In genomic region chr3:71047616-71048531, GRCh38 we compare ENCODE assay signal across 13 cellular contexts.
A peak's percentile ranks its signal among the peaks of the same experiment; 100 is the strongest.
DNase-seq lines count a peak whose midpoint lies in the region; ATAC-seq, FAIRE-seq and TF ChIP-seq lines count a peak whose summit lies in the region.
"Had no signal": no experiment of that assay in that cellular context is flagged by ENCODE, and none has a peak within 500 bp of the region (broad histone marks: within the 10 kb centered on the region; RNA-seq: fewer than 3 reads in every experiment).

No MANE protein-coding gene starts in this region.

- WGBS in suprapubic skin, result 81% methylated on average over 8 of the region's 8 CpGs
- 71 to 79% (median 77%) methylated on average over 8 of the region's 8 CpGs for WGBS in small intestine, 3 donors

- DNase-seq in activated T-cell treated with anti-CD3 and anti-CD28 coated beads, Interleukin-2, amount 50 U/mL, for 4 hours, result no peak
- DNase-seq in activated T-cell treated with anti-CD3 and anti-CD28 coated beads, Interleukin-2, amount 50 U/mL, for 48 hours, result no peak
- no peak for DNase-seq in activated naive CD8-positive, alpha-beta T cell treated with anti-CD3 and anti-CD28 coated beads, Interleukin-2, amount 50 U/mL, for 24 hours
- DNase-seq in suprapubic skin (ENCODE audit: low spot score in 2 of 2) (no peak), small intestine (no peak)
- no peak for DNase-seq in activated T-helper 2 cell treated with anti-CD3 and anti-CD28 coated beads, Interferon-gamma antibody, Interleukin-2, Interleukin-4, amounts not matched to agents 10 μg/mL and 5 μg/mL and 100 μg/mL, durations not matched to agents 14 hours and 24 hours and 36 hours (ENCODE audit: low spot score)
- DNase-seq: ACHN; activated CD4-positive, alpha-beta T cell treated with anti-CD3 and anti-CD28 coated beads, Interleukin-2, amount 50 U/mL, for 1 hour; DND-41; NCI-H1105 treated with DMSO at 0.1 percent for 48 hours; ovary had no signal

- peak overlapping the region; percentile 45 for H3K4me3 Mint-ChIP-seq in activated T-cell treated with anti-CD3 and anti-CD28 coated beads, Interleukin-2, amount 50 U/mL, for 4 hours
- peak overlapping the region; percentile 5 for H3K4me3 Mint-ChIP-seq in activated naive CD8-positive, alpha-beta T cell treated with anti-CD3 and anti-CD28 coated beads, Interleukin-2, amount 50 U/mL, for 24 hours
- H3K4me3 Mint-ChIP-seq in activated T-helper 2 cell treated with anti-CD3 and anti-CD28 coated beads, Interferon-gamma antibody, Interleukin-2, Interleukin-4, amounts not matched to agents 10 μg/mL and 5 μg/mL and 100 μg/mL, durations not matched to agents 14 hours and 24 hours and 36 hours (ENCODE audit: low read depth), result no peak overlapping the region

- no peaks in the 10 kb centered on the region for H3K27me3 Mint-ChIP-seq in activated T-cell treated with anti-CD3 and anti-CD28 coated beads, Interleukin-2, amount 50 U/mL, for 4 hours (ENCODE audit: low read depth)
- no peaks in the 10 kb centered on the region for H3K27me3 Mint-ChIP-seq in activated naive CD8-positive, alpha-beta T cell treated with anti-CD3 and anti-CD28 coated beads, Interleukin-2, amount 50 U/mL, for 24 hours
- no peaks in the 10 kb centered on the region for H3K27me3 Mint-ChIP-seq in activated T-helper 2 cell treated with anti-CD3 and anti-CD28 coated beads, Interferon-gamma antibody, Interleukin-2, Interleukin-4, amounts not matched to agents 10 μg/mL and 5 μg/mL and 100 μg/mL, durations not matched to agents 14 hours and 24 hours and 36 hours (ENCODE audit: low read depth)

- peak overlapping the region in 1 of 2 donors; percentile 34 for H3K4me3 ChIP-seq in mucosa of rectum (ENCODE audit: low read length in 2 of 2)
- H3K4me3 ChIP-seq in suprapubic skin, result no peak overlapping the region
- no peak overlapping the region for H3K4me3 ChIP-seq in small intestine (ENCODE audit: low read depth in 1 of 2, low read length in 2 of 2)
- H3K4me3 ChIP-seq: ovary had no signal

- no peak for TF ChIP-seq POLR2A in suprapubic skin (IDR thresholded peaks at IDR 0.05)

- no peak for TF ChIP-seq CTCF in suprapubic skin (IDR thresholded peaks at IDR 0.05)

- no peaks in the 10 kb centered on the region for H3K27me3 ChIP-seq in mucosa of rectum (ENCODE audit: control insufficient read depth in 2 of 2, insufficient read depth in 2 of 2, low read length in 2 of 2)
- H3K27me3 ChIP-seq in suprapubic skin, result no peaks in the 10 kb centered on the region
- H3K27me3 ChIP-seq in small intestine (ENCODE audit: control insufficient read depth in 2 of 2, insufficient read depth in 2 of 2, low read length in 2 of 2), result no peaks in the 10 kb centered on the region
- H3K27me3 ChIP-seq: ovary had no signal

- H3K36me3 Mint-ChIP-seq in activated T-cell treated with anti-CD3 and anti-CD28 coated beads, Interleukin-2, amount 50 U/mL, for 4 hours (ENCODE audit: insufficient read depth), result peaks cover 85% of the 10 kb centered on the region
- peaks cover 91% of the 10 kb centered on the region for H3K36me3 Mint-ChIP-seq in activated naive CD8-positive, alpha-beta T cell treated with anti-CD3 and anti-CD28 coated beads, Interleukin-2, amount 50 U/mL, for 24 hours (ENCODE audit: low read depth)
- H3K36me3 Mint-ChIP-seq in activated T-helper 2 cell treated with anti-CD3 and anti-CD28 coated beads, Interferon-gamma antibody, Interleukin-2, Interleukin-4, amounts not matched to agents 10 μg/mL and 5 μg/mL and 100 μg/mL, durations not matched to agents 14 hours and 24 hours and 36 hours (ENCODE audit: low read depth), result peaks cover 98% of the 10 kb centered on the region

- H3K4me1 Mint-ChIP-seq in activated T-cell treated with anti-CD3 and anti-CD28 coated beads, Interleukin-2, amount 50 U/mL, for 4 hours (ENCODE audit: low read depth), result peaks cover 93% of the 10 kb centered on the region
- peaks cover 97% of the 10 kb centered on the region for H3K4me1 Mint-ChIP-seq in activated naive CD8-positive, alpha-beta T cell treated with anti-CD3 and anti-CD28 coated beads, Interleukin-2, amount 50 U/mL, for 24 hours
- H3K4me1 Mint-ChIP-seq in activated T-helper 2 cell treated with anti-CD3 and anti-CD28 coated beads, Interferon-gamma antibody, Interleukin-2, Interleukin-4, amounts not matched to agents 10 μg/mL and 5 μg/mL and 100 μg/mL, durations not matched to agents 14 hours and 24 hours and 36 hours (ENCODE audit: low read depth), result peaks cover 81% of the 10 kb centered on the region

- no peaks in the 10 kb centered on the region for H3K9me3 ChIP-seq in mucosa of rectum (ENCODE audit: control insufficient read depth in 2 of 2, low read length in 2 of 2)
- H3K9me3 ChIP-seq in suprapubic skin, result no peaks in the 10 kb centered on the region
- no peaks in the 10 kb centered on the region for H3K9me3 ChIP-seq in small intestine (ENCODE audit: control insufficient read depth, low read depth)
- H3K9me3 ChIP-seq: ovary had no signal

- peaks cover 46 to 47% of the 10 kb centered on the region in 2 donors for H3K36me3 ChIP-seq in mucosa of rectum (ENCODE audit: control insufficient read depth in 2 of 2, insufficient read depth in 2 of 2, low read length in 2 of 2)
- H3K36me3 ChIP-seq in suprapubic skin, result peaks cover 29% of the 10 kb centered on the region
- H3K36me3 ChIP-seq in small intestine (ENCODE audit: control insufficient read depth in 2 of 2, insufficient read depth in 2 of 2, low read length in 2 of 2), result peaks cover 8 to 16% of the 10 kb centered on the region in 2 donors
- H3K36me3 ChIP-seq: ovary had no signal

- intact Hi-C loops in activated T-helper 2 cell treated with anti-CD3 and anti-CD28 coated beads, Interferon-gamma antibody, Interleukin-2, Interleukin-4, amounts not matched to agents 10 μg/mL and 5 μg/mL and 100 μg/mL, durations not matched to agents 14 hours and 24 hours and 36 hours (cut with micrococcal nuclease), result loop anchor here (2.0 kb wide), 1 partner anchor 15 kb away; no protein-coding TSS in a partner anchor

- peak overlapping the region; percentile 91 for H3K27ac Mint-ChIP-seq in activated naive CD8-positive, alpha-beta T cell treated with anti-CD3 and anti-CD28 coated beads, Interleukin-2, amount 50 U/mL, for 24 hours
- no peak overlapping the region for H3K27ac Mint-ChIP-seq in activated T-helper 2 cell treated with anti-CD3 and anti-CD28 coated beads, Interferon-gamma antibody, Interleukin-2, Interleukin-4, amounts not matched to agents 10 μg/mL and 5 μg/mL and 100 μg/mL, durations not matched to agents 14 hours and 24 hours and 36 hours

- H3K27ac ChIP-seq in mucosa of rectum (ENCODE audit: low read depth in 2 of 2, low read length in 2 of 2) (peak overlapping the region; percentile 92 to 96), suprapubic skin (peak overlapping the region; percentile 4), small intestine (ENCODE audit: low read depth in 1 of 2, low read length in 1 of 2) (no peak overlapping the region)

- no peak for TF ChIP-seq EP300 in suprapubic skin (IDR thresholded peaks at IDR 0.05)

- ATAC-seq in activated T-cell treated with anti-CD3 and anti-CD28 coated beads, Interleukin-2, amount 50 U/mL, for 4 hours, result peak; percentile 11 to 20
- ATAC-seq in activated naive CD8-positive, alpha-beta T cell treated with anti-CD3 and anti-CD28 coated beads, Interleukin-2, amount 50 U/mL, for 24 hours, result no peak
- no peak for ATAC-seq in GM21526 (IDR thresholded peaks at IDR 0.05; ENCODE audit: low FRiP score, unreplicated experiment)

- H3K9me3 Mint-ChIP-seq in activated T-cell treated with anti-CD3 and anti-CD28 coated beads, Interleukin-2, amount 50 U/mL, for 4 hours, result no peaks in the 10 kb centered on the region
- H3K9me3 Mint-ChIP-seq in activated naive CD8-positive, alpha-beta T cell treated with anti-CD3 and anti-CD28 coated beads, Interleukin-2, amount 50 U/mL, for 24 hours, result no peaks in the 10 kb centered on the region
- no peaks in the 10 kb centered on the region for H3K9me3 Mint-ChIP-seq in activated T-helper 2 cell treated with anti-CD3 and anti-CD28 coated beads, Interferon-gamma antibody, Interleukin-2, Interleukin-4, amounts not matched to agents 10 μg/mL and 5 μg/mL and 100 μg/mL, durations not matched to agents 14 hours and 24 hours and 36 hours

- H3K4me1 ChIP-seq in mucosa of rectum (ENCODE audit: control insufficient read depth in 2 of 2, insufficient read depth in 2 of 2, low read length in 2 of 2), result peaks cover 72 to 77% of the 10 kb centered on the region in 2 donors
- peaks cover 37% of the 10 kb centered on the region for H3K4me1 ChIP-seq in suprapubic skin
- peaks cover 8 to 20% of the 10 kb centered on the region in 2 donors for H3K4me1 ChIP-seq in small intestine (ENCODE audit: control insufficient read depth in 2 of 2, insufficient read depth in 1 of 2, low read depth in 1 of 2, low read length in 1 of 2)

- H3K9ac ChIP-seq in mucosa of rectum (ENCODE audit: low read depth in 1 of 2, low read length in 2 of 2), result peak overlapping the region; percentile 16 to 44

- FAIRE-seq in small intestine (lab: Jason Lieb, UNC), result no peak

Comparison
In these comparisons a context has a peak if more than half of its experiments do, and no peak if none do; other contexts are left out.
1. ATAC-seq: peak in activated T-cell treated with anti-CD3 and anti-CD28 coated beads, Interleukin-2, amount 50 U/mL, for 4 hours (2 of 2); none in activated naive CD8-positive, alpha-beta T cell treated with anti-CD3 and anti-CD28 coated beads, Interleukin-2, amount 50 U/mL, for 24 hours (single experiment) and GM21526 (single experiment).
2. H3K27ac ChIP-seq: peak in mucosa of rectum (2 of 2) and suprapubic skin (single experiment); none in small intestine (0 of 2).